8 cellular contexts compared by ENCODE assay signal in genomic region chr9:137605146-137606004, GRCh38.
DNase-seq lines count a peak whose midpoint lies in the region; ATAC-seq and TF ChIP-seq lines count a peak whose summit lies in the region.

A gene with protein sequence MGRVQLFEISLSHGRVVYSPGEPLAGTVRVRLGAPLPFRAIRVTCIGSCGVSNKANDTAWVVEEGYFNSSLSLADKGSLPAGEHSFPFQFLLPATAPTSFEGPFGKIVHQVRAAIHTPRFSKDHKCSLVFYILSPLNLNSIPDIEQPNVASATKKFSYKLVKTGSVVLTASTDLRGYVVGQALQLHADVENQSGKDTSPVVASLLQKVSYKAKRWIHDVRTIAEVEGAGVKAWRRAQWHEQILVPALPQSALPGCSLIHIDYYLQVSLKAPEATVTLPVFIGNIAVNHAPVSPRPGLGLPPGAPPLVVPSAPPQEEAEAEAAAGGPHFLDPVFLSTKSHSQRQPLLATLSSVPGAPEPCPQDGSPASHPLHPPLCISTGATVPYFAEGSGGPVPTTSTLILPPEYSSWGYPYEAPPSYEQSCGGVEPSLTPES (plus strand): TSS chr9:137605686. CDS start chr9:137605718, 32 bp downstream.

- ATAC-seq in GM21723 (IDR thresholded peaks at IDR 0.05; ENCODE audit: unreplicated experiment), result peak; percentile 76

- peaks cover 44% of the 10 kb centered on the region for H3K4me1 Mint-ChIP-seq in nephron progenitor cell
- H3K4me1 Mint-ChIP-seq in stimulated activated naive CD8-positive, alpha-beta T cell treated with anti-CD3 and anti-CD28 coated beads, Interleukin-15, Interleukin-2, amounts not matched to agents 100 ng/mL and 50 ng/mL, for 24 hours (ENCODE audit: low read depth), result peaks cover 22% of the 10 kb centered on the region

- peak; percentile 98 for DNase-seq in DMS53 (lab: John Stamatoyannopoulos, UW)
- peak; percentile 86 for DNase-seq in KG1 (lab: John Stamatoyannopoulos, UW)
- DNase-seq in SHP77 (lab: John Stamatoyannopoulos, UW), result peak; percentile 69 to 87
- peak; percentile 95 for DNase-seq in activated T-helper 9 cell treated with anti-CD3 and anti-CD28 coated beads, Interleukin-2, amount 50 U/mL, for 16 hours (ENCODE audit: low read depth)
- DNase-seq in fibroblast of the conjunctiva (ENCODE audit: low read depth), result peak; percentile 79
- peak; percentile 92 for DNase-seq in nephron progenitor cell

- TF ChIP-seq CTCF in nephron progenitor cell (IDR thresholded peaks at IDR 0.05), result no peak

- no peaks in the 10 kb centered on the region for H3K9me3 Mint-ChIP-seq in nephron progenitor cell
- H3K9me3 Mint-ChIP-seq in stimulated activated naive CD8-positive, alpha-beta T cell treated with anti-CD3 and anti-CD28 coated beads, Interleukin-15, Interleukin-2, amounts not matched to agents 100 ng/mL and 50 ng/mL, for 24 hours, result no peaks in the 10 kb centered on the region

- no peaks in the 10 kb centered on the region for H3K36me3 Mint-ChIP-seq in nephron progenitor cell (ENCODE audit: low read depth)
- H3K36me3 Mint-ChIP-seq in stimulated activated naive CD8-positive, alpha-beta T cell treated with anti-CD3 and anti-CD28 coated beads, Interleukin-15, Interleukin-2, amounts not matched to agents 100 ng/mL and 50 ng/mL, for 24 hours (ENCODE audit: low read depth), result no peaks in the 10 kb centered on the region

- no peak within 1 kb of the TSS for H3K27ac Mint-ChIP-seq in nephron progenitor cell
- no peak within 1 kb of the TSS for H3K27ac Mint-ChIP-seq in stimulated activated naive CD8-positive, alpha-beta T cell treated with anti-CD3 and anti-CD28 coated beads, Interleukin-15, Interleukin-2, amounts not matched to agents 100 ng/mL and 50 ng/mL, for 24 hours

- H3K27me3 Mint-ChIP-seq in nephron progenitor cell (ENCODE audit: low read depth, poor library complexity), result peaks cover 46% of the 10 kb centered on the region
- H3K27me3 Mint-ChIP-seq in stimulated activated naive CD8-positive, alpha-beta T cell treated with anti-CD3 and anti-CD28 coated beads, Interleukin-15, Interleukin-2, amounts not matched to agents 100 ng/mL and 50 ng/mL, for 24 hours, result no peaks in the 10 kb centered on the region

- H3K4me3 Mint-ChIP-seq in nephron progenitor cell, result peak within 1 kb of the TSS; percentile 78
- peak within 1 kb of the TSS; percentile 85 for H3K4me3 Mint-ChIP-seq in stimulated activated naive CD8-positive, alpha-beta T cell treated with anti-CD3 and anti-CD28 coated beads, Interleukin-15, Interleukin-2, amounts not matched to agents 100 ng/mL and 50 ng/mL, for 24 hours

Comparison
In these comparisons a context has a peak if more than half of its experiments do, and no peak if none do; other contexts are left out.
1. Peak in every context shown above with its lines: DNase-seq and ATAC-seq.